20 cellular contexts compared by ENCODE assay signal in the genomic region with DNA sequence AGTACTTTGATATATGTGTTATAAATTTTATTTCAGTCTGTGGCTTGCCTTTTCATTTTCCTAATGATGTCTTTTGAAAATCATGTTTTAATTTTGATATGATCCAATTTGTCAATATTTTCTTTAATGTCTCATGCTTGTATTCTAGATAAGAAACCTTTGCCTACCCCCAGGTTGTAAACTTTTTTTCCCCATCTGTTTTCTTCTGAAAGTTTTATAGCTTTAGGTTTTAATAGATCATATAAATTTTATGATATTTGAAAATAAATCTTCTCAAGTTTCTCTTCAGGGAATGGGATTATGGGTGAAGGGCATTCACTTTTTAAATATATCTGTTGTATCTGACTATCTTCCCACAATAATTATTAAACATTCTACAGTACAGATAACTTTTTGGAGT.
DNase-seq lines count a peak whose midpoint lies in the region; ATAC-seq, FAIRE-seq and TF ChIP-seq lines count a peak whose summit lies in the region.
"Had no signal": no experiment of that assay in that cellular context is flagged by ENCODE, and none has a peak within 500 bp of the region (broad histone marks: within the 10 kb centered on the region; RNA-seq: fewer than 3 reads in every experiment).

No MANE protein-coding gene starts in this region.

- peaks cover 38 to 54% of the 10 kb centered on the region in 2 donors for H3K4me1 Mint-ChIP-seq in immature natural killer cell

- peaks cover 0 to under 1% (median 0%) of the 10 kb centered on the region in 3 donors for H3K27me3 Mint-ChIP-seq in immature natural killer cell (ENCODE audit: low read depth in 3 of 3)
- H3K27me3 Mint-ChIP-seq: B cell had no signal

- H3K4me3 Mint-ChIP-seq in immature natural killer cell, result no peak overlapping the region
- H3K4me3 Mint-ChIP-seq: B cell; CD4-positive, CD25-positive, alpha-beta regulatory T cell; CD8-positive, alpha-beta T cell had no signal

- TF ChIP-seq CTCF in VCaP (conservative IDR thresholded peaks at IDR 0.05), result no peak

- H3K9me3 Mint-ChIP-seq in immature natural killer cell, result no peaks in the 10 kb centered on the region
- H3K9me3 Mint-ChIP-seq: CD4-positive, CD25-positive, alpha-beta regulatory T cell; CD8-positive, alpha-beta T cell had no signal

- DNase-seq in immature natural killer cell, result no peak
- no peak for DNase-seq in NCI-H2107 (lab: John Stamatoyannopoulos, UW)
- no peak for DNase-seq in NCI-H1436 treated with DMSO at 0.1 percent for 48 hours (lab: John Stamatoyannopoulos, UW)
- DNase-seq: Caco-2; CD4-positive, CD25-positive, alpha-beta regulatory T cell; CD8-positive, alpha-beta T cell; DMS153; DND-41; GDM1; GOT3 had no signal

- peak; percentile 36 for FAIRE-seq in G401.6 (lab: Jason Lieb, UNC)
- FAIRE-seq: A204.1, GM12878, GM19239, H54 had no signal

- H3K27ac Mint-ChIP-seq in immature natural killer cell, result peak overlapping the region in 4 of 6 donors; percentile 13 to 24 (median 23)
- H3K27ac Mint-ChIP-seq: B cell; CD4-positive, CD25-positive, alpha-beta regulatory T cell; CD8-positive, alpha-beta T cell had no signal

- no peak for ATAC-seq in GM21723 (IDR thresholded peaks at IDR 0.05; ENCODE audit: unreplicated experiment)
- ATAC-seq: CD8-positive, alpha-beta T cell; GM12878 had no signal

- peak overlapping the region; percentile 60 for H3K27ac ChIP-seq in VCaP
- H3K27ac ChIP-seq: 22Rv1, BLaER1 had no signal

- peaks cover 0 to 4% (median under 1%) of the 10 kb centered on the region in 3 donors for H3K36me3 Mint-ChIP-seq in immature natural killer cell
- H3K36me3 Mint-ChIP-seq: CD8-positive, alpha-beta T cell had no signal
